ENCODE assay signal across 1 cellular context in the genomic region with DNA sequence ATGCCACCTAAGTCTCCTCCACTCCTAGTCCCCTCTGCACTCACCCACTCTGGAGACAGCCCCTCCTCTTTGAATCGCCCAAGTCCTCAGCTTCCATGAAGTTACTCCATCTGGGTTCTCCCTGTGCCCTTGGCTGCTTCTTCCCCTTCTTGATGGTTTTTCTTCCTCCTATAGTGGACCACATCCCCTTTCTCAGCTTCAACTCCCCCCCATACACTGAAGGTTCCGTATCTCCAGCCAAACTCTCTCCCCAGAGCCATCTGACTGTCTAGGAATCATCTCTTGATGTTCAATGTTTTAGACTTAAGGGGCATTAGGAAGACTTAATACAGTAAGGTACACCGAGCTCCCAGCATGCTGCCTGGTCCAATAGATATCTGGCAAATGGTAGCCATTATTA.
TF ChIP-seq lines count a peak whose summit lies in the region.

No MANE protein-coding gene starts in this region.

TF ChIP-seq in H1, 55 proteins besides CTCF, POLR2A, EP300 and RAD21:
- TF ChIP-seq POU5F1 (IDR thresholded peaks at IDR 0.05; ENCODE audit: low read depth, low read length) (no peak), CBX5 (IDR thresholded peaks at IDR 0.05; ENCODE audit: low read depth, low read length) (no peak)
